Comparison of ENCODE assay signal across 25 cellular contexts in genomic region chr7:79593819-79594218, GRCh38.
DNase-seq lines count a peak whose midpoint lies in the region; FAIRE-seq and TF ChIP-seq lines count a peak whose summit lies in the region.
"Had no signal": no experiment of that assay in that cellular context is flagged by ENCODE, and none has a peak within 500 bp of the region (broad histone marks: within the 10 kb centered on the region; RNA-seq: fewer than 3 reads in every experiment).

No MANE protein-coding gene starts in this region.

- no peak overlapping the region for H3K4me3 ChIP-seq in fibroblast of mammary gland (ENCODE audit: control insufficient read depth, low read depth, low read length)
- H3K4me3 ChIP-seq in small intestine (ENCODE audit: low read depth in 1 of 2, low read length in 2 of 2) = no peak overlapping the region
- no peak overlapping the region for H3K4me3 ChIP-seq in colonic mucosa
- no peak overlapping the region for H3K4me3 ChIP-seq in CD8-positive, alpha-beta memory T cell (ENCODE audit: low read length)
- H3K4me3 ChIP-seq: gastrocnemius medialis, right lobe of liver, thoracic aorta had no signal

- H3K27me3 ChIP-seq in small intestine (ENCODE audit: control insufficient read depth in 2 of 2, insufficient read depth in 2 of 2, low read length in 2 of 2) = no peaks in the 10 kb centered on the region
- H3K27me3 ChIP-seq in colonic mucosa = no peaks in the 10 kb centered on the region
- H3K27me3 ChIP-seq in CD8-positive, alpha-beta memory T cell (ENCODE audit: insufficient read depth, low read length, poor library complexity, severe bottlenecking) = no peaks in the 10 kb centered on the region
- H3K27me3 ChIP-seq: gastrocnemius medialis, right lobe of liver had no signal

- no peaks in the 10 kb centered on the region for H3K27me3 Mint-ChIP-seq in CD8-positive, alpha-beta memory T cell
- H3K27me3 Mint-ChIP-seq: activated B cell treated with CpG ODN at 0.5 μM for 24 hours; activated CD4-positive, alpha-beta memory T cell treated with anti-CD3 and anti-CD28 coated beads for 36 hours; B cell; naive B cell had no signal

- DNase-seq in SHP77 (lab: John Stamatoyannopoulos, UW) = peak; percentile 48 to 54
- DNase-seq in SHP77 treated with DMSO at 0.1 percent for 48 hours (lab: John Stamatoyannopoulos, UW) = no peak
- peak; percentile 84 for DNase-seq in NCI-H748 (lab: John Stamatoyannopoulos, UW; ENCODE audit: unreplicated experiment)
- DNase-seq in fibroblast of mammary gland (ENCODE audit: low read depth) = peak; percentile 1
- peak; percentile 83 for DNase-seq in small intestine
- DNase-seq in colonic mucosa = no peak
- no peak for DNase-seq in CD8-positive, alpha-beta memory T cell
- DNase-seq in NCI-H128 (lab: John Stamatoyannopoulos, UW; ENCODE audit: unreplicated experiment) = no peak
- DNase-seq: activated B cell treated with CpG ODN at 0.5 μM for 24 hours; activated CD4-positive, alpha-beta memory T cell treated with anti-CD3 and anti-CD28 coated beads for 36 hours; activated naive CD4-positive, alpha-beta T cell; activated T-cell treated with anti-CD3 and anti-CD28 coated beads, Interleukin-2, amount 50 U/mL, for 1 hour; amniotic stem cell; Calu3; gastrocnemius medialis; kidney; naive B cell; NCI-H187; NCI-H774; right lobe of liver; T-helper 9 cell had no signal

- H3K9me3 ChIP-seq in small intestine (ENCODE audit: control insufficient read depth, low read depth) (no peaks in the 10 kb centered on the region), colonic mucosa (no peaks in the 10 kb centered on the region)
- no peaks in the 10 kb centered on the region for H3K9me3 ChIP-seq in CD8-positive, alpha-beta memory T cell (ENCODE audit: low read length)
- H3K9me3 ChIP-seq: gastrocnemius medialis, right lobe of liver, thoracic aorta had no signal

- H3K36me3 Mint-ChIP-seq in CD8-positive, alpha-beta memory T cell = no peaks in the 10 kb centered on the region
- H3K36me3 Mint-ChIP-seq: activated CD4-positive, alpha-beta memory T cell treated with anti-CD3 and anti-CD28 coated beads for 36 hours; naive B cell had no signal

- H3K4me1 Mint-ChIP-seq in CD8-positive, alpha-beta memory T cell = no peaks in the 10 kb centered on the region
- H3K4me1 Mint-ChIP-seq: activated B cell treated with CpG ODN at 0.5 μM for 24 hours, B cell, naive B cell had no signal

- POLR2A ChIA-PET in CD8-positive, alpha-beta memory T cell (lab: Charles Lee) = no interaction called here

- H3K27ac Mint-ChIP-seq in CD8-positive, alpha-beta memory T cell = no peak overlapping the region
- H3K27ac Mint-ChIP-seq: activated B cell treated with CpG ODN at 0.5 μM for 24 hours; activated CD4-positive, alpha-beta memory T cell treated with anti-CD3 and anti-CD28 coated beads for 36 hours; B cell; naive B cell had no signal

- H3K4me1 ChIP-seq in small intestine (ENCODE audit: control insufficient read depth in 2 of 2, insufficient read depth in 1 of 2, low read depth in 1 of 2, low read length in 1 of 2) (no peaks in the 10 kb centered on the region), colonic mucosa (no peaks in the 10 kb centered on the region)
- no peaks in the 10 kb centered on the region for H3K4me1 ChIP-seq in CD8-positive, alpha-beta memory T cell (ENCODE audit: insufficient read depth, low read length)
- H3K4me1 ChIP-seq: gastrocnemius medialis, right lobe of liver had no signal

- FAIRE-seq in small intestine (lab: Jason Lieb, UNC) = no peak
- FAIRE-seq: A204.1, G401.6, kidney had no signal

- TF ChIP-seq CTCF in fibroblast of mammary gland (conservative IDR thresholded peaks at IDR 0.05; ENCODE audit: control insufficient read depth, insufficient read depth, low read depth, low read length) (no peak), colonic mucosa (IDR thresholded peaks at IDR 0.05) (no peak)

- H3K27ac ChIP-seq in small intestine (ENCODE audit: low read depth in 1 of 2, low read length in 1 of 2) (no peak overlapping the region), colonic mucosa (no peak overlapping the region)
- no peak overlapping the region for H3K27ac ChIP-seq in CD8-positive, alpha-beta memory T cell (ENCODE audit: low read depth, low read length)
- H3K27ac ChIP-seq: gastrocnemius medialis, right lobe of liver, thoracic aorta had no signal

- no peak overlapping the region for H3K4me3 Mint-ChIP-seq in CD8-positive, alpha-beta memory T cell
- H3K4me3 Mint-ChIP-seq: activated B cell treated with CpG ODN at 0.5 μM for 24 hours; activated CD4-positive, alpha-beta memory T cell treated with anti-CD3 and anti-CD28 coated beads for 36 hours; B cell; naive B cell had no signal

- intact Hi-C loops in colonic mucosa (cut with DNase I) = no loop called here

- H3K36me3 ChIP-seq in small intestine (ENCODE audit: control insufficient read depth in 2 of 2, insufficient read depth in 2 of 2, low read length in 2 of 2) (no peaks in the 10 kb centered on the region), colonic mucosa (no peaks in the 10 kb centered on the region)
- no peaks in the 10 kb centered on the region for H3K36me3 ChIP-seq in CD8-positive, alpha-beta memory T cell (ENCODE audit: insufficient read depth, low read length)
- H3K36me3 ChIP-seq: gastrocnemius medialis, right lobe of liver, thoracic aorta had no signal

- H3K9me3 Mint-ChIP-seq in CD8-positive, alpha-beta memory T cell = peaks cover 2 to 36% (median 6%) of the 10 kb centered on the region in 5 donors
- H3K9me3 Mint-ChIP-seq: activated B cell treated with CpG ODN at 0.5 μM for 24 hours had no signal

- no peak overlapping the region for H3K9ac ChIP-seq in colonic mucosa (ENCODE audit: low read depth in 2 of 2, low read length in 2 of 2)

- CTCF ChIA-PET in CD8-positive, alpha-beta memory T cell (lab: Charles Lee) = no interaction called here

Comparison
In these comparisons a context has a peak if more than half of its experiments do, and no peak if none do; other contexts are left out.
1. DNase-seq: peak in SHP77 (2 of 2), NCI-H748 (single experiment), fibroblast of mammary gland (single experiment) and small intestine (single experiment); none in SHP77 treated with DMSO at 0.1 percent for 48 hours (single experiment), colonic mucosa (single experiment), CD8-positive, alpha-beta memory T cell (0 of 5) and NCI-H128 (single experiment).